In the genomic region with DNA sequence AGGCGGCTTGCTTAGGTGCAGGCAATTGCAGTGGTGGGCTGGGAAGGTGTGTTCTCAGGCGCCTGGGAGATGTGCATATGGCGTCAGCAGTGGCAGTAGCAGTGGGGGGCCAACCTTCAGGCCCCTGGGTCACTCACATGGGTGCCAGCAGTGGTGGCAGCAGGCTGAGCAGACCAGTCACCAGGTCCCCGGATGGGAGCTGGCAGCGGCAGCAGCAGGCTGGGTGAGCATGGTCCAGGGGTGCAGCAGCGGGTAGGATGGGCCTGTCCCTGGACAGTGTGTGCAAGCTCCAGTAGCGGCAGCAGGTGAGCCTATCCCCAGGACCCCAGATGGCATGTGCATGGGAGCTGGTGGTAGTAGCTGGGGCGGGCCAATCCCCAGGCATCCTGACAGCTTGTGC, we compare ENCODE assay signal across 16 cellular contexts.
"Had no signal": no experiment of that assay in that cellular context is flagged by ENCODE, and none has a peak within 500 bp of the region (broad histone marks: within the 10 kb centered on the region; RNA-seq: fewer than 3 reads in every experiment).

No MANE protein-coding gene starts in this region.

- H3K4me3 Mint-ChIP-seq: naive thymus-derived CD8-positive, alpha-beta T cell; stimulated activated naive B cell treated with anti-CD40 and anti-IgM and Interleukin-4, amounts not matched to agents 10 μg/mL and 1 μg/mL and 100 μg/mL, for 72 hours had no signal

- DNase-seq: cortex of kidney; dorsolateral prefrontal cortex; effector CD8-positive, alpha-beta T cell; heart right ventricle; hypothalamus; islet precursor cell; mammary epithelial cell; naive thymus-derived CD8-positive, alpha-beta T cell; ovary; small intestine; stimulated activated CD4-positive, alpha-beta T cell treated with anti-CD3 and anti-CD28 coated beads, Interleukin-4, amount 100 ng/mL, for 1 hour; stimulated activated CD8-positive, alpha-beta memory T cell treated with anti-CD3 and anti-CD28 coated beads, Interleukin-4, amount 100 ng/mL, for 48 hours; stimulated activated naive B cell treated with anti-CD40 and anti-IgM and Interleukin-4, amounts not matched to agents 10 μg/mL and 1 μg/mL and 100 μg/mL, for 72 hours; trophoblast cell had no signal

- H3K9me3 Mint-ChIP-seq: naive thymus-derived CD8-positive, alpha-beta T cell had no signal

- H3K27ac Mint-ChIP-seq: naive thymus-derived CD8-positive, alpha-beta T cell; stimulated activated naive B cell treated with anti-CD40 and anti-IgM and Interleukin-4, amounts not matched to agents 10 μg/mL and 1 μg/mL and 100 μg/mL, for 72 hours had no signal

- H3K36me3 Mint-ChIP-seq: naive thymus-derived CD8-positive, alpha-beta T cell; stimulated activated naive B cell treated with anti-CD40 and anti-IgM and Interleukin-4, amounts not matched to agents 10 μg/mL and 1 μg/mL and 100 μg/mL, for 72 hours had no signal

- H3K4me1 Mint-ChIP-seq: naive thymus-derived CD8-positive, alpha-beta T cell; stimulated activated naive B cell treated with anti-CD40 and anti-IgM and Interleukin-4, amounts not matched to agents 10 μg/mL and 1 μg/mL and 100 μg/mL, for 72 hours had no signal

- ATAC-seq: left lobe of liver; naive thymus-derived CD8-positive, alpha-beta T cell had no signal

- H3K4me1 ChIP-seq: heart right ventricle, right atrium auricular region had no signal

- H3K9me3 ChIP-seq: ovary had no signal

- H3K27me3 ChIP-seq: dorsolateral prefrontal cortex, ovary, right atrium auricular region had no signal

- H3K4me3 ChIP-seq: dorsolateral prefrontal cortex, heart right ventricle, ovary, right atrium auricular region had no signal

- H3K27ac ChIP-seq: dorsolateral prefrontal cortex, heart right ventricle, ovary, right atrium auricular region had no signal

- H3K36me3 ChIP-seq: heart right ventricle, ovary, right atrium auricular region had no signal
